1 cellular context compared by ENCODE assay signal in genomic region chr20:53723045-53723444, GRCh38.
TF ChIP-seq lines count a peak whose summit lies in the region.

No MANE protein-coding gene starts in this region.

TF ChIP-seq in SK-N-SH treated with all-trans-retinoic acid at 6 μM for 48 hours, 23 proteins besides CTCF, POLR2A, EP300 and RAD21:
- TF ChIP-seq ZNF565 (CRISPR knock-in tag; conservative IDR thresholded peaks at IDR 0.05; ENCODE audit: low read depth), result no peak
- no peak for TF ChIP-seq CSDC2 (CRISPR knock-in tag; IDR thresholded peaks at IDR 0.05)
- no peak for TF ChIP-seq ZC3H10 (CRISPR knock-in tag; IDR thresholded peaks at IDR 0.05)
TF ChIP-seq in SK-N-SH treated with all-trans-retinoic acid at 6 μM for 48 hours: peak in this region for 0.
